In genomic region chr3:2628117-2628516, GRCh38 we compare ENCODE assay signal across 21 cellular contexts.
"Had no signal": no experiment of that assay in that cellular context is flagged by ENCODE, and none has a peak within 500 bp of the region (broad histone marks: within the 10 kb centered on the region; RNA-seq: fewer than 3 reads in every experiment).

No MANE protein-coding gene starts in this region.

- H3K27me3 Mint-ChIP-seq: IgD-negative memory B cell had no signal

- H3K4me1 ChIP-seq: SJSA1 had no signal

- ATAC-seq: K562 had no signal

- H3K36me3 ChIP-seq: SJSA1 had no signal

- H3K9ac ChIP-seq: KMS-11 had no signal

- H3K36me3 Mint-ChIP-seq: IgD-negative memory B cell had no signal

- H3K4me3 Mint-ChIP-seq: IgD-negative memory B cell had no signal

- H3K27ac Mint-ChIP-seq: IgD-negative memory B cell had no signal

- H3K9me3 Mint-ChIP-seq: IgD-negative memory B cell had no signal

- H3K4me2 ChIP-seq: KMS-11 had no signal

- H3K4me3 ChIP-seq: K562, SJSA1, SK-N-MC had no signal

- DNase-seq: Kasumi-1, MM.1S, NCI-H1092 treated with DMSO at 0.1 percent for 48 hours, NCI-H1436, NCI-H187, NCI-H2029, NCI-H2081 treated with DMSO at 0.1 percent for 48 hours, NCI-H2171 treated with DMSO at 0.1 percent for 48 hours, NCI-H345, NCI-H524, NCI-H526 treated with DMSO at 0.1 percent for 48 hours, NCI-H748 treated with DMSO at 0.1 percent for 48 hours, Right ventricle myocardium superior, RPMI8226, SIG-M5 had no signal

- H3K4me1 Mint-ChIP-seq: IgD-negative memory B cell had no signal

- H3K27me3 ChIP-seq: SJSA1 had no signal

- H3K27ac ChIP-seq: HL-60, KMS-11, SJSA1, SK-N-MC had no signal
